Comparison of ENCODE assay signal across 1 cellular context in the genomic region with DNA sequence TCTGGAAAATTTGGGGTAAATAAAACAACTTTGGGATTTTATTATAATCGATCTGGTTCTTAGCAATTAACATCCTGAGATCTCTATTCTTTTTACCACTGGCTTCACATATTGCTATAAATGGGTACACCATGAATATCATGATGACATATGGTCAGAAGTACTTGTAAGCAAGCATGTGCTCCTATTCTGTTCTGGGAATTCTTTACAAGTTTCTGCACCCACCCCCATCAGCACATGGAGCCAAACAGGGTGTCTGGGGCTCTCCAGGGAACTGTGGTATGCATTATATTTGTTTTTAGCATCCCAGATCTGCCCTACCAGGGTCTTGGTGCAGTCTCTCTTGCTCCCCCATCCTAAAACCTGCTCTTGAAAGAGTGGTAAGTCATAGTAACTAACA.
TF ChIP-seq lines count a peak whose summit lies in the region.

No MANE protein-coding gene starts in this region.

TF ChIP-seq in GM23338, 12 proteins besides CTCF, POLR2A, EP300 and RAD21 (continued from another document):
- TF ChIP-seq, protein P1, sequence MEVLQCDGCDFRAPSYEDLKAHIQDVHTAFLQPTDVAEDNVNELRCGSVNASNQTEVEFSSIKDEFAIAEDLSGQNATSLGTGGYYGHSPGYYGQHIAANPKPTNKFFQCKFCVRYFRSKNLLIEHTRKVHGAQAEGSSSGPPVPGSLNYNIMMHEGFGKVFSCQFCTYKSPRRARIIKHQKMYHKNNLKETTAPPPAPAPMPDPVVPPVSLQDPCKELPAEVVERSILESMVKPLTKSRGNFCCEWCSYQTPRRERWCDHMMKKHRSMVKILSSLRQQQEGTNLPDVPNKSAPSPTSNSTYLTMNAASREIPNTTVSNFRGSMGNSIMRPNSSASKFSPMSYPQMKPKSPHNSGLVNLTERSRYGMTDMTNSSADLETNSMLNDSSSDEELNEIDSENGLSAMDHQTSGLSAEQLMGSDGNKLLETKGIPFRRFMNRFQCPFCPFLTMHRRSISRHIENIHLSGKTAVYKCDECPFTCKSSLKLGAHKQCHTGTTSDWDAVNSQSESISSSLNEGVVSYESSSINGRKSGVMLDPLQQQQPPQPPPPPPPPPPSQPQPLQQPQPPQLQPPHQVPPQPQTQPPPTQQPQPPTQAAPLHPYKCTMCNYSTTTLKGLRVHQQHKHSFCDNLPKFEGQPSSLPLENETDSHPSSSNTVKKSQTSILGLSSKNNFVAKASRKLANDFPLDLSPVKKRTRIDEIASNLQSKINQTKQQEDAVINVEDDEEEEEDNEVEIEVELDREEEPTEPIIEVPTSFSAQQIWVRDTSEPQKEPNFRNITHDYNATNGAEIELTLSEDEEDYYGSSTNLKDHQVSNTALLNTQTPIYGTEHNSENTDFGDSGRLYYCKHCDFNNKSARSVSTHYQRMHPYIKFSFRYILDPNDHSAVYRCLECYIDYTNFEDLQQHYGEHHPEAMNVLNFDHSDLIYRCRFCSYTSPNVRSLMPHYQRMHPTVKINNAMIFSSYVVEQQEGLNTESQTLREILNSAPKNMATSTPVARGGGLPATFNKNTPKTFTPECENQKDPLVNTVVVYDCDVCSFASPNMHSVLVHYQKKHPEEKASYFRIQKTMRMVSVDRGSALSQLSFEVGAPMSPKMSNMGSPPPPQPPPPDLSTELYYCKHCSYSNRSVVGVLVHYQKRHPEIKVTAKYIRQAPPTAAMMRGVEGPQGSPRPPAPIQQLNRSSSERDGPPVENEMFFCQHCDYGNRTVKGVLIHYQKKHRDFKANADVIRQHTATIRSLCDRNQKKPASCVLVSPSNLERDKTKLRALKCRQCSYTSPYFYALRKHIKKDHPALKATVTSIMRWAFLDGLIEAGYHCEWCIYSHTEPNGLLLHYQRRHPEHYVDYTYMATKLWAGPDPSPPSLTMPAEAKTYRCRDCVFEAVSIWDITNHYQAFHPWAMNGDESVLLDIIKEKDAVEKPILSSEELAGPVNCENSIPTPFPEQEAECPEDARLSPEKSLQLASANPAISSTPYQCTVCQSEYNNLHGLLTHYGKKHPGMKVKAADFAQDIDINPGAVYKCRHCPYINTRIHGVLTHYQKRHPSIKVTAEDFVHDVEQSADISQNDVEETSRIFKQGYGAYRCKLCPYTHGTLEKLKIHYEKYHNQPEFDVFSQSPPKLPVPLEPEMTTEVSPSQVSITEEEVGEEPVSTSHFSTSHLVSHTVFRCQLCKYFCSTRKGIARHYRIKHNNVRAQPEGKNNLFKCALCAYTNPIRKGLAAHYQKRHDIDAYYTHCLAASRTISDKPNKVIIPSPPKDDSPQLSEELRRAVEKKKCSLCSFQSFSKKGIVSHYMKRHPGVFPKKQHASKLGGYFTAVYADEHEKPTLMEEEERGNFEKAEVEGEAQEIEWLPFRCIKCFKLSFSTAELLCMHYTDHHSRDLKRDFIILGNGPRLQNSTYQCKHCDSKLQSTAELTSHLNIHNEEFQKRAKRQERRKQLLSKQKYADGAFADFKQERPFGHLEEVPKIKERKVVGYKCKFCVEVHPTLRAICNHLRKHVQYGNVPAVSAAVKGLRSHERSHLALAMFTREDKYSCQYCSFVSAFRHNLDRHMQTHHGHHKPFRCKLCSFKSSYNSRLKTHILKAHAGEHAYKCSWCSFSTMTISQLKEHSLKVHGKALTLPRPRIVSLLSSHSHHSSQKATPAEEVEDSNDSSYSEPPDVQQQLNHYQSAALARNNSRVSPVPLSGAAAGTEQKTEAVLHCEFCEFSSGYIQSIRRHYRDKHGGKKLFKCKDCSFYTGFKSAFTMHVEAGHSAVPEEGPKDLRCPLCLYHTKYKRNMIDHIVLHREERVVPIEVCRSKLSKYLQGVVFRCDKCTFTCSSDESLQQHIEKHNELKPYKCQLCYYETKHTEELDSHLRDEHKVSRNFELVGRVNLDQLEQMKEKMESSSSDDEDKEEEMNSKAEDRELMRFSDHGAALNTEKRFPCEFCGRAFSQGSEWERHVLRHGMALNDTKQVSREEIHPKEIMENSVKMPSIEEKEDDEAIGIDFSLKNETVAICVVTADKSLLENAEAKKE (CRISPR knock-in tag; IDR thresholded peaks at IDR 0.05), result no peak
- no peak for TF ChIP-seq REST (IDR thresholded peaks at IDR 0.05; ENCODE audit: unreplicated experiment)
- no peak for TF ChIP-seq ETS1 (IDR thresholded peaks at IDR 0.05)
- TF ChIP-seq EZH2 (IDR thresholded peaks at IDR 0.05; ENCODE audit: low read depth, unreplicated experiment), result no peak
- no peak for TF ChIP-seq ZNF114 (CRISPR knock-in tag; IDR thresholded peaks at IDR 0.05)
- no peak for TF ChIP-seq EZH2phosphoT487 (IDR thresholded peaks at IDR 0.05; ENCODE audit: unreplicated experiment)
- TF ChIP-seq JUNB (IDR thresholded peaks at IDR 0.05; ENCODE audit: unreplicated experiment), result no peak
- TF ChIP-seq NANOG (IDR thresholded peaks at IDR 0.05; ENCODE audit: borderline replicate concordance), result no peak
- no peak for TF ChIP-seq CREB1 (CRISPR knock-in tag; IDR thresholded peaks at IDR 0.05; ENCODE audit: low read depth)
